ENCODE assay signal across 1 cellular context in the genomic region with DNA sequence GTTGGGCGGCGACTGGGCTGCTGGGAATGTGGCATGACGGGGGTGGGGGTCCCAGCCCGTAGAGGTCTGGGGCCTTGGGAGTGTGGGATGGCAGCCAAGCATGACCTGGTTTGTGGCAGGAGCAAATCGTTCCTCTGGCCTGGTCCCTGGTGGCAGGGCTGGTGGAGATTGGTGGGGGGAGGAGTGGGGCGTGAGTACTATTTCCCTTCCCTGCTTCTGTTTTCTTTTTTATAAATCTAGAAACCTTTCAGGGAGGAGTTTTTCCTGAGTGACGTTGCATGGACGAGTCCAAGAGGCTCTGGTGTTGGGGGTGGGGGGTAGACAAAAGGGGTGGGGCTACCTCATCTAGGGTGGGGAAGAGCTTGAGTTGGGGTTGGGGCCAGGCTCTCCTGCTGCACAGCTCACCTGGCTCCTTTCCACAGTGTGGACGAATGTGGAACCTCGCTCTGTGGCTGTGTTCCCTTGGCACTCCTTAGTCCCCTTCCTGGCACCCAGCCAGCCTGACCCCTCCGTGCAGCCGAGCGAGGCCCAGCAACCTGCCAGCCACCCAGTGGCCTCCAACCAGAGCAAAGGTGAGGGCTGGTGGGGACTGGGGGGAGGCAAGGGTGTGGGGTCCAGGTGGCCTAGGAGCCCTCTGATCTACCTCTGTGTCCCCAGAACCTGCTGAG.
A peak's percentile ranks its signal among the peaks of the same experiment; 100 is the strongest.
TF ChIP-seq lines count a peak whose summit lies in the region.

No MANE protein-coding gene starts in this region.

TF ChIP-seq in HEK293, 187 proteins besides CTCF, POLR2A, EP300 and RAD21 (continued from another document and continues in another):
- TF ChIP-seq SCRT1 (tag by site-specific recombination; IDR thresholded peaks at IDR 0.05; ENCODE audit: borderline replicate concordance): no peak
- no peak for TF ChIP-seq ZNF473 (tag by site-specific recombination; IDR thresholded peaks at IDR 0.05)
- TF ChIP-seq OSR2 (tag by site-specific recombination; IDR thresholded peaks at IDR 0.05): no peak
- TF ChIP-seq MEIS1 (CRISPR knock-in tag; IDR thresholded peaks at IDR 0.05; ENCODE audit: borderline replicate concordance): no peak
- TF ChIP-seq KLF1 (tag by site-specific recombination; IDR thresholded peaks at IDR 0.05): 0 out of 2 replicates have a peak, but pooled peaks have one; percentile 44
- TF ChIP-seq ZBTB1 (tag by site-specific recombination; IDR thresholded peaks at IDR 0.05): no peak
- TF ChIP-seq ZNF558 (tag by site-specific recombination; IDR thresholded peaks at IDR 0.05): no peak
- TF ChIP-seq, protein P1, sequence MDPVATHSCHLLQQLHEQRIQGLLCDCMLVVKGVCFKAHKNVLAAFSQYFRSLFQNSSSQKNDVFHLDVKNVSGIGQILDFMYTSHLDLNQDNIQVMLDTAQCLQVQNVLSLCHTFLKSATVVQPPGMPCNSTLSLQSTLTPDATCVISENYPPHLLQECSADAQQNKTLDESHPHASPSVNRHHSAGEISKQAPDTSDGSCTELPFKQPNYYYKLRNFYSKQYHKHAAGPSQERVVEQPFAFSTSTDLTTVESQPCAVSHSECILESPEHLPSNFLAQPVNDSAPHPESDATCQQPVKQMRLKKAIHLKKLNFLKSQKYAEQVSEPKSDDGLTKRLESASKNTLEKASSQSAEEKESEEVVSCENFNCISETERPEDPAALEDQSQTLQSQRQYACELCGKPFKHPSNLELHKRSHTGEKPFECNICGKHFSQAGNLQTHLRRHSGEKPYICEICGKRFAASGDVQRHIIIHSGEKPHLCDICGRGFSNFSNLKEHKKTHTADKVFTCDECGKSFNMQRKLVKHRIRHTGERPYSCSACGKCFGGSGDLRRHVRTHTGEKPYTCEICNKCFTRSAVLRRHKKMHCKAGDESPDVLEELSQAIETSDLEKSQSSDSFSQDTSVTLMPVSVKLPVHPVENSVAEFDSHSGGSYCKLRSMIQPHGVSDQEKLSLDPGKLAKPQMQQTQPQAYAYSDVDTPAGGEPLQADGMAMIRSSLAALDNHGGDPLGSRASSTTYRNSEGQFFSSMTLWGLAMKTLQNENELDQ (tag by site-specific recombination; IDR thresholded peaks at IDR 0.05; ENCODE audit: low read depth): no peak
- no peak for TF ChIP-seq HOXC10 (CRISPR knock-in tag; IDR thresholded peaks at IDR 0.05)
- TF ChIP-seq KLF9 (tag by site-specific recombination; IDR thresholded peaks at IDR 0.05; ENCODE audit: low read depth): no peak
- TF ChIP-seq HOXD13 (CRISPR knock-in tag; IDR thresholded peaks at IDR 0.05; ENCODE audit: borderline replicate concordance): no peak
- no peak for TF ChIP-seq ZNF549 (tag by site-specific recombination; IDR thresholded peaks at IDR 0.05)
- no peak for TF ChIP-seq KLF7 (tag by site-specific recombination; IDR thresholded peaks at IDR 0.05; ENCODE audit: borderline replicate concordance)
- TF ChIP-seq, protein P2, sequence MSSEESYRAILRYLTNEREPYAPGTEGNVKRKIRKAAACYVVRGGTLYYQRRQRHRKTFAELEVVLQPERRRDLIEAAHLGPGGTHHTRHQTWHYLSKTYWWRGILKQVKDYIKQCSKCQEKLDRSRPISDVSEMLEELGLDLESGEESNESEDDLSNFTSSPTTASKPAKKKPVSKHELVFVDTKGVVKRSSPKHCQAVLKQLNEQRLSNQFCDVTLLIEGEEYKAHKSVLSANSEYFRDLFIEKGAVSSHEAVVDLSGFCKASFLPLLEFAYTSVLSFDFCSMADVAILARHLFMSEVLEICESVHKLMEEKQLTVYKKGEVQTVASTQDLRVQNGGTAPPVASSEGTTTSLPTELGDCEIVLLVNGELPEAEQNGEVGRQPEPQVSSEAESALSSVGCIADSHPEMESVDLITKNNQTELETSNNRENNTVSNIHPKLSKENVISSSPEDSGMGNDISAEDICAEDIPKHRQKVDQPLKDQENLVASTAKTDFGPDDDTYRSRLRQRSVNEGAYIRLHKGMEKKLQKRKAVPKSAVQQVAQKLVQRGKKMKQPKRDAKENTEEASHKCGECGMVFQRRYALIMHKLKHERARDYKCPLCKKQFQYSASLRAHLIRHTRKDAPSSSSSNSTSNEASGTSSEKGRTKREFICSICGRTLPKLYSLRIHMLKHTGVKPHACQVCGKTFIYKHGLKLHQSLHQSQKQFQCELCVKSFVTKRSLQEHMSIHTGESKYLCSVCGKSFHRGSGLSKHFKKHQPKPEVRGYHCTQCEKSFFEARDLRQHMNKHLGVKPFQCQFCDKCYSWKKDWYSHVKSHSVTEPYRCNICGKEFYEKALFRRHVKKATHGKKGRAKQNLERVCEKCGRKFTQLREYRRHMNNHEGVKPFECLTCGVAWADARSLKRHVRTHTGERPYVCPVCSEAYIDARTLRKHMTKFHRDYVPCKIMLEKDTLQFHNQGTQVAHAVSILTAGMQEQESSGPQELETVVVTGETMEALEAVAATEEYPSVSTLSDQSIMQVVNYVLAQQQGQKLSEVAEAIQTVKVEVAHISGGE (tag by site-specific recombination; conservative IDR thresholded peaks at IDR 0.05; ENCODE audit: low read depth): no peak
- TF ChIP-seq BCL11B (tag by site-specific recombination; IDR thresholded peaks at IDR 0.05; ENCODE audit: low read depth): no peak
- no peak for TF ChIP-seq ZNF174 (tag by site-specific recombination; IDR thresholded peaks at IDR 0.05)
- TF ChIP-seq ZNF544 (tag by site-specific recombination; IDR thresholded peaks at IDR 0.05): no peak
- TF ChIP-seq ZBTB20 (tag by site-specific recombination; IDR thresholded peaks at IDR 0.05): 0 out of 2 replicates have a peak, but pooled peaks have one; percentile 30
- TF ChIP-seq ZNF112 (tag by site-specific recombination; IDR thresholded peaks at IDR 0.05): no peak
- TF ChIP-seq, protein P3, sequence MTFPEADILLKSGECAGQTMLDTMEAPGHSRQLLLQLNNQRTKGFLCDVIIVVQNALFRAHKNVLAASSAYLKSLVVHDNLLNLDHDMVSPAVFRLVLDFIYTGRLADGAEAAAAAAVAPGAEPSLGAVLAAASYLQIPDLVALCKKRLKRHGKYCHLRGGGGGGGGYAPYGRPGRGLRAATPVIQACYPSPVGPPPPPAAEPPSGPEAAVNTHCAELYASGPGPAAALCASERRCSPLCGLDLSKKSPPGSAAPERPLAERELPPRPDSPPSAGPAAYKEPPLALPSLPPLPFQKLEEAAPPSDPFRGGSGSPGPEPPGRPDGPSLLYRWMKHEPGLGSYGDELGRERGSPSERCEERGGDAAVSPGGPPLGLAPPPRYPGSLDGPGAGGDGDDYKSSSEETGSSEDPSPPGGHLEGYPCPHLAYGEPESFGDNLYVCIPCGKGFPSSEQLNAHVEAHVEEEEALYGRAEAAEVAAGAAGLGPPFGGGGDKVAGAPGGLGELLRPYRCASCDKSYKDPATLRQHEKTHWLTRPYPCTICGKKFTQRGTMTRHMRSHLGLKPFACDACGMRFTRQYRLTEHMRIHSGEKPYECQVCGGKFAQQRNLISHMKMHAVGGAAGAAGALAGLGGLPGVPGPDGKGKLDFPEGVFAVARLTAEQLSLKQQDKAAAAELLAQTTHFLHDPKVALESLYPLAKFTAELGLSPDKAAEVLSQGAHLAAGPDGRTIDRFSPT (tag by site-specific recombination; IDR thresholded peaks at IDR 0.05): no peak
- 0 out of 2 replicates have a peak, but pooled peaks have one; percentile 30 for TF ChIP-seq ZFHX2 (tag by site-specific recombination; conservative IDR thresholded peaks at IDR 0.05)
- no peak for TF ChIP-seq YY2 (tag by site-specific recombination; IDR thresholded peaks at IDR 0.05)
- no peak for TF ChIP-seq KLF8 (tag by site-specific recombination; IDR thresholded peaks at IDR 0.05)
- no peak for TF ChIP-seq ZNF433 (tag by site-specific recombination; IDR thresholded peaks at IDR 0.05; ENCODE audit: low read depth)
- TF ChIP-seq ZNF2 (tag by site-specific recombination; IDR thresholded peaks at IDR 0.05): no peak
- TF ChIP-seq ZNF394 (tag by site-specific recombination; IDR thresholded peaks at IDR 0.05; ENCODE audit: borderline replicate concordance): no peak
- no peak for TF ChIP-seq ZNF184 (tag by site-specific recombination; IDR thresholded peaks at IDR 0.05)
- TF ChIP-seq ZNF660 (tag by site-specific recombination; IDR thresholded peaks at IDR 0.05): no peak
- TF ChIP-seq ZNF23 (tag by site-specific recombination; IDR thresholded peaks at IDR 0.05; ENCODE audit: borderline replicate concordance): no peak
- TF ChIP-seq ZNF585B (tag by site-specific recombination; IDR thresholded peaks at IDR 0.05): no peak
- no peak for TF ChIP-seq ZNF677 (tag by site-specific recombination; IDR thresholded peaks at IDR 0.05)
- TF ChIP-seq ZNF10 (tag by site-specific recombination; IDR thresholded peaks at IDR 0.05): no peak
- TF ChIP-seq, protein P4, sequence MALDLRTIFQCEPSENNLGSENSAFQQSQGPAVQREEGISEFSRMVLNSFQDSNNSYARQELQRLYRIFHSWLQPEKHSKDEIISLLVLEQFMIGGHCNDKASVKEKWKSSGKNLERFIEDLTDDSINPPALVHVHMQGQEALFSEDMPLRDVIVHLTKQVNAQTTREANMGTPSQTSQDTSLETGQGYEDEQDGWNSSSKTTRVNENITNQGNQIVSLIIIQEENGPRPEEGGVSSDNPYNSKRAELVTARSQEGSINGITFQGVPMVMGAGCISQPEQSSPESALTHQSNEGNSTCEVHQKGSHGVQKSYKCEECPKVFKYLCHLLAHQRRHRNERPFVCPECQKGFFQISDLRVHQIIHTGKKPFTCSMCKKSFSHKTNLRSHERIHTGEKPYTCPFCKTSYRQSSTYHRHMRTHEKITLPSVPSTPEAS (tag by site-specific recombination; IDR thresholded peaks at IDR 0.05): no peak
- no peak for TF ChIP-seq IKZF3 (tag by site-specific recombination; IDR thresholded peaks at IDR 0.05)
- TF ChIP-seq ZNF37A (tag by site-specific recombination; IDR thresholded peaks at IDR 0.05): no peak
- TF ChIP-seq ZNF830 (tag by site-specific recombination; IDR thresholded peaks at IDR 0.05; ENCODE audit: low read depth): no peak
- no peak for TF ChIP-seq ZNF670 (tag by site-specific recombination; IDR thresholded peaks at IDR 0.05; ENCODE audit: low read depth)
- TF ChIP-seq ZNF292 (tag by site-specific recombination; IDR thresholded peaks at IDR 0.05; ENCODE audit: borderline replicate concordance, low read depth): no peak
- peak; percentile 32; the same call in 1 of the 2 replicates for TF ChIP-seq GLIS2 (tag by site-specific recombination; IDR thresholded peaks at IDR 0.05)
- TF ChIP-seq, protein P5, sequence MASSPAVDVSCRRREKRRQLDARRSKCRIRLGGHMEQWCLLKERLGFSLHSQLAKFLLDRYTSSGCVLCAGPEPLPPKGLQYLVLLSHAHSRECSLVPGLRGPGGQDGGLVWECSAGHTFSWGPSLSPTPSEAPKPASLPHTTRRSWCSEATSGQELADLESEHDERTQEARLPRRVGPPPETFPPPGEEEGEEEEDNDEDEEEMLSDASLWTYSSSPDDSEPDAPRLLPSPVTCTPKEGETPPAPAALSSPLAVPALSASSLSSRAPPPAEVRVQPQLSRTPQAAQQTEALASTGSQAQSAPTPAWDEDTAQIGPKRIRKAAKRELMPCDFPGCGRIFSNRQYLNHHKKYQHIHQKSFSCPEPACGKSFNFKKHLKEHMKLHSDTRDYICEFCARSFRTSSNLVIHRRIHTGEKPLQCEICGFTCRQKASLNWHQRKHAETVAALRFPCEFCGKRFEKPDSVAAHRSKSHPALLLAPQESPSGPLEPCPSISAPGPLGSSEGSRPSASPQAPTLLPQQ (tag by site-specific recombination; IDR thresholded peaks at IDR 0.05): no peak
- TF ChIP-seq, protein P6, sequence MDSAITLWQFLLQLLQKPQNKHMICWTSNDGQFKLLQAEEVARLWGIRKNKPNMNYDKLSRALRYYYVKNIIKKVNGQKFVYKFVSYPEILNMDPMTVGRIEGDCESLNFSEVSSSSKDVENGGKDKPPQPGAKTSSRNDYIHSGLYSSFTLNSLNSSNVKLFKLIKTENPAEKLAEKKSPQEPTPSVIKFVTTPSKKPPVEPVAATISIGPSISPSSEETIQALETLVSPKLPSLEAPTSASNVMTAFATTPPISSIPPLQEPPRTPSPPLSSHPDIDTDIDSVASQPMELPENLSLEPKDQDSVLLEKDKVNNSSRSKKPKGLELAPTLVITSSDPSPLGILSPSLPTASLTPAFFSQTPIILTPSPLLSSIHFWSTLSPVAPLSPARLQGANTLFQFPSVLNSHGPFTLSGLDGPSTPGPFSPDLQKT (IDR thresholded peaks at IDR 0.05; ENCODE audit: borderline replicate concordance, low read depth, low read length): no peak
- TF ChIP-seq, protein P7, sequence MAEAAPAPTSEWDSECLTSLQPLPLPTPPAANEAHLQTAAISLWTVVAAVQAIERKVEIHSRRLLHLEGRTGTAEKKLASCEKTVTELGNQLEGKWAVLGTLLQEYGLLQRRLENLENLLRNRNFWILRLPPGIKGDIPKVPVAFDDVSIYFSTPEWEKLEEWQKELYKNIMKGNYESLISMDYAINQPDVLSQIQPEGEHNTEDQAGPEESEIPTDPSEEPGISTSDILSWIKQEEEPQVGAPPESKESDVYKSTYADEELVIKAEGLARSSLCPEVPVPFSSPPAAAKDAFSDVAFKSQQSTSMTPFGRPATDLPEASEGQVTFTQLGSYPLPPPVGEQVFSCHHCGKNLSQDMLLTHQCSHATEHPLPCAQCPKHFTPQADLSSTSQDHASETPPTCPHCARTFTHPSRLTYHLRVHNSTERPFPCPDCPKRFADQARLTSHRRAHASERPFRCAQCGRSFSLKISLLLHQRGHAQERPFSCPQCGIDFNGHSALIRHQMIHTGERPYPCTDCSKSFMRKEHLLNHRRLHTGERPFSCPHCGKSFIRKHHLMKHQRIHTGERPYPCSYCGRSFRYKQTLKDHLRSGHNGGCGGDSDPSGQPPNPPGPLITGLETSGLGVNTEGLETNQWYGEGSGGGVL (tag by site-specific recombination; IDR thresholded peaks at IDR 0.05): peak; percentile 45; the same call in 1 of the 2 replicates
- TF ChIP-seq ZNF157 (tag by site-specific recombination; IDR thresholded peaks at IDR 0.05): no peak
- no peak for TF ChIP-seq ZNF626 (tag by site-specific recombination; IDR thresholded peaks at IDR 0.05)
- TF ChIP-seq ZNF302 (tag by site-specific recombination; IDR thresholded peaks at IDR 0.05; ENCODE audit: low read depth): no peak
- TF ChIP-seq GLI2 (tag by site-specific recombination; IDR thresholded peaks at IDR 0.05; ENCODE audit: borderline replicate concordance, low read depth): no peak
- TF ChIP-seq REPIN1 (tag by site-specific recombination; IDR thresholded peaks at IDR 0.05; ENCODE audit: low read depth): no peak
- TF ChIP-seq PRDM1 (tag by site-specific recombination; IDR thresholded peaks at IDR 0.05): no peak
- TF ChIP-seq, protein P8, sequence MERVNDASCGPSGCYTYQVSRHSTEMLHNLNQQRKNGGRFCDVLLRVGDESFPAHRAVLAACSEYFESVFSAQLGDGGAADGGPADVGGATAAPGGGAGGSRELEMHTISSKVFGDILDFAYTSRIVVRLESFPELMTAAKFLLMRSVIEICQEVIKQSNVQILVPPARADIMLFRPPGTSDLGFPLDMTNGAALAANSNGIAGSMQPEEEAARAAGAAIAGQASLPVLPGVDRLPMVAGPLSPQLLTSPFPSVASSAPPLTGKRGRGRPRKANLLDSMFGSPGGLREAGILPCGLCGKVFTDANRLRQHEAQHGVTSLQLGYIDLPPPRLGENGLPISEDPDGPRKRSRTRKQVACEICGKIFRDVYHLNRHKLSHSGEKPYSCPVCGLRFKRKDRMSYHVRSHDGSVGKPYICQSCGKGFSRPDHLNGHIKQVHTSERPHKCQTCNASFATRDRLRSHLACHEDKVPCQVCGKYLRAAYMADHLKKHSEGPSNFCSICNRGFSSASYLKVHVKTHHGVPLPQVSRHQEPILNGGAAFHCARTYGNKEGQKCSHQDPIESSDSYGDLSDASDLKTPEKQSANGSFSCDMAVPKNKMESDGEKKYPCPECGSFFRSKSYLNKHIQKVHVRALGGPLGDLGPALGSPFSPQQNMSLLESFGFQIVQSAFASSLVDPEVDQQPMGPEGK (tag by site-specific recombination; IDR thresholded peaks at IDR 0.05): peak; percentile 84; the same call in 1 of the 2 replicates
- no peak for TF ChIP-seq ZNF501 (tag by site-specific recombination; IDR thresholded peaks at IDR 0.05)
- TF ChIP-seq ZNF366 (tag by site-specific recombination; conservative IDR thresholded peaks at IDR 0.05): no peak
- TF ChIP-seq ZNF701 (tag by site-specific recombination; IDR thresholded peaks at IDR 0.05): no peak
